In genomic region chr20:2431185-2431584, GRCh38 we compare ENCODE assay signal across 10 cellular contexts. TPM values are rescaled to one million over a fixed set of nuclear protein-coding genes. Genes with fewer than 3 reads are reported as not detected.
"Had no signal": no experiment of that assay in that cellular context is flagged by ENCODE, and none has a peak within 500 bp of the region (broad histone marks: within the 10 kb centered on the region; RNA-seq: fewer than 3 reads in every experiment).

No MANE protein-coding gene starts in this region.

- FAIRE-seq: HTR-8/SVneo had no signal

- ATAC-seq: HCT116 had no signal

- H3K9me3 ChIP-seq: HAP-1 had no signal

- DNase-seq: GM23248, GOT3, H7, KG1 had no signal

- H3K27ac ChIP-seq: GM23248 had no signal

- H3K4me1 ChIP-seq: HAP-1 had no signal

- H3K9ac ChIP-seq: GM23248 had no signal

- H3K9me3 Mint-ChIP-seq: IgD-negative memory B cell had no signal

- H3K4me3 Mint-ChIP-seq: IgD-negative memory B cell had no signal

- H3K36me3 ChIP-seq: HAP-1 had no signal

- H2AFZ ChIP-seq: GM23248 had no signal

- H3K4me3 ChIP-seq: GM23248, HAP-1 had no signal

RNA-seq across cellular contexts. Expression of gene TGM6, which starts 50.5 kb away (rescaled TPM):
- total RNA-seq: GM23248, H4, H7, HT-29 had no signal
- polyA plus RNA-seq: GM23248, IgD-negative memory B cell had no signal
